Comparison of ENCODE assay signal across 20 cellular contexts in genomic region chr5:158883502-158883901, GRCh38.
DNase-seq lines count a peak whose midpoint lies in the region; ATAC-seq and TF ChIP-seq lines count a peak whose summit lies in the region.
"Had no signal": no experiment of that assay in that cellular context is flagged by ENCODE, and none has a peak within 500 bp of the region (broad histone marks: within the 10 kb centered on the region; RNA-seq: fewer than 3 reads in every experiment).

No MANE protein-coding gene starts in this region.

- H3K36me3 ChIP-seq in GM23338 (ENCODE audit: insufficient read depth) (no peaks in the 10 kb centered on the region), subcutaneous abdominal adipose tissue (ENCODE audit: control insufficient read depth in 5 of 5, insufficient read depth in 5 of 5, low read length in 5 of 5) (peaks cover 0 to 7% (median 3%) of the 10 kb centered on the region in 5 donors)

- H3K27me3 Mint-ChIP-seq in GM23338 (ENCODE audit: insufficient read depth, low read depth, poor library complexity) (peaks cover 3% of the 10 kb centered on the region), activated B cell treated with CpG ODN at 0.5 μM for 24 hours (no peaks in the 10 kb centered on the region)

- peaks cover 26% of the 10 kb centered on the region for H3K4me1 ChIP-seq in GM23338 (ENCODE audit: insufficient read depth)
- peaks cover 2 to 68% (median 46%) of the 10 kb centered on the region in 5 donors for H3K4me1 ChIP-seq in subcutaneous abdominal adipose tissue (ENCODE audit: control insufficient read depth in 5 of 5, insufficient read depth in 5 of 5, low read length in 5 of 5)

- H3K4me3 Mint-ChIP-seq in GM23338 (no peak overlapping the region), activated B cell treated with CpG ODN at 0.5 μM for 24 hours (no peak overlapping the region)

- H3K4me2 ChIP-seq in GM23338 = no peak overlapping the region

- ATAC-seq in Right ventricle myocardium superior (ENCODE audit: poor library complexity) (peak; percentile 41), GM23338 (no peak), activated B cell treated with CpG ODN at 0.5 μM for 24 hours (ENCODE audit: low read depth) (no peak), GM21576 (IDR thresholded peaks at IDR 0.05; ENCODE audit: unreplicated experiment) (no peak)
- ATAC-seq: GM12878, HCT116 had no signal

- TF ChIP-seq CTCF in GM23338 (conservative IDR thresholded peaks at IDR 0.05; ENCODE audit: low read depth in 2 of 2) (no peak), activated B cell treated with CpG ODN at 0.5 μM for 24 hours (IDR thresholded peaks at IDR 0.05) (no peak)

- H3K4me1 Mint-ChIP-seq in GM23338 (peaks cover 55% of the 10 kb centered on the region), activated B cell treated with CpG ODN at 0.5 μM for 24 hours (peaks cover 92% of the 10 kb centered on the region)

- H3K27ac ChIP-seq in GM23338 (ENCODE audit: low read depth) (no peak overlapping the region), subcutaneous abdominal adipose tissue (ENCODE audit: low read depth, low read length) (peak overlapping the region; percentile 84)
- H3K27ac ChIP-seq: SK-N-MC had no signal

- CTCF ChIA-PET in activated B cell treated with CpG ODN at 0.5 μM for 24 hours (lab: Charles Lee) = interaction anchor here (0.9 kb wide), 1 partner anchor 72 kb away, joined by 3 read pairs; no protein-coding TSS in a partner anchor

- H3F3A ChIP-seq in GM23338 (replicated peaks; ENCODE audit: low read depth) = no peaks in the 10 kb centered on the region

- H3K36me3 Mint-ChIP-seq in GM23338 (ENCODE audit: low read depth) (no peaks in the 10 kb centered on the region), activated B cell treated with CpG ODN at 0.5 μM for 24 hours (ENCODE audit: low read depth) (peaks cover 31% of the 10 kb centered on the region)

- DNase-seq in Right ventricle myocardium superior = no peak
- DNase-seq in cardiac septum (ENCODE audit: low spot score) = no peak
- DNase-seq in GM23338 (ENCODE audit: low spot score) = no peak
- DNase-seq in activated B cell treated with CpG ODN at 0.5 μM for 24 hours = no peak
- DNase-seq in DMS53 treated with DMSO at 0.1 percent for 48 hours (lab: John Stamatoyannopoulos, UW; ENCODE audit: unreplicated experiment) = no peak
- no peak for DNase-seq in NCI-H226
- DNase-seq: AML-193, DMS79, KG1, NCI-H1105 treated with DMSO at 0.1 percent for 48 hours, NCI-H2081 treated with DMSO at 0.1 percent for 48 hours, NCI-H510A, OCI-M1, SHP77 treated with DMSO at 0.1 percent for 48 hours, SW 1271 had no signal

- H3K27ac Mint-ChIP-seq in GM23338 (no peak overlapping the region), activated B cell treated with CpG ODN at 0.5 μM for 24 hours (peak overlapping the region; percentile 87)

- H2AFZ ChIP-seq in GM23338 = 0 out of 2 replicates have a peak overlapping the region, but pooled peaks have one; percentile 16

- no peak overlapping the region for H3K4me3 ChIP-seq in GM23338
- no peak overlapping the region for H3K4me3 ChIP-seq in subcutaneous abdominal adipose tissue (ENCODE audit: low read depth in 1 of 5, low read length in 5 of 5)
- H3K4me3 ChIP-seq: GM12878, SK-N-MC had no signal

- H3K9me2 ChIP-seq in GM23338 (ENCODE audit: insufficient read depth) = no peaks in the 10 kb centered on the region

- H3K79me2 ChIP-seq in GM23338 (replicated peaks; ENCODE audit: insufficient read depth) = no peaks in the 10 kb centered on the region

- intact Hi-C loops in Right ventricle myocardium superior (cut with DNase I) = loop anchor here (10.0 kb wide), 1 partner anchor 211 kb away; the partner anchor contains the start of gene EBF1
- intact Hi-C loops in cardiac septum (cut with DNase I) = no loop called here
- intact Hi-C loops in activated B cell treated with CpG ODN at 0.5 μM for 24 hours (cut with micrococcal nuclease) = loop anchor here (5.0 kb wide), 1 partner anchor 69 kb away; no protein-coding TSS in a partner anchor

- no peaks in the 10 kb centered on the region for H3K9me3 ChIP-seq in subcutaneous abdominal adipose tissue (ENCODE audit: control insufficient read depth in 5 of 5, low read length in 5 of 5)

- H3K27me3 ChIP-seq in GM23338 (ENCODE audit: insufficient read depth) (no peaks in the 10 kb centered on the region), subcutaneous abdominal adipose tissue (ENCODE audit: control insufficient read depth in 5 of 5, insufficient read depth in 4 of 5, low read length in 5 of 5) (no peaks in the 10 kb centered on the region)

- H4K20me1 ChIP-seq in GM23338 (replicated peaks; ENCODE audit: insufficient read depth) = no peaks in the 10 kb centered on the region

- no peaks in the 10 kb centered on the region for H3K9me3 Mint-ChIP-seq in GM23338
- H3K9me3 Mint-ChIP-seq in activated B cell treated with CpG ODN at 0.5 μM for 24 hours = no peaks in the 10 kb centered on the region

- POLR2A ChIA-PET in activated B cell treated with CpG ODN at 0.5 μM for 24 hours (lab: Charles Lee) = interaction anchor here (1.1 to 3.7 kb wide), 8 partner anchors 9 to 222 kb away, joined by 3 to 48 read pairs (median 13); partner anchors contain the start of gene EBF1

- no peak overlapping the region for H3K9ac ChIP-seq in subcutaneous abdominal adipose tissue (ENCODE audit: low read length in 5 of 5)

TF ChIP-seq in GM23338, 12 proteins besides CTCF, POLR2A, EP300 and RAD21 (continues in another document):
- TF ChIP-seq NANOG (IDR thresholded peaks at IDR 0.05; ENCODE audit: borderline replicate concordance) = no peak
- no peak for TF ChIP-seq ZNF331 (CRISPR knock-in tag; IDR thresholded peaks at IDR 0.05; ENCODE audit: low read depth)
- TF ChIP-seq CREB1 (CRISPR knock-in tag; IDR thresholded peaks at IDR 0.05; ENCODE audit: low read depth) = no peak
- no peak for TF ChIP-seq JUNB (IDR thresholded peaks at IDR 0.05; ENCODE audit: unreplicated experiment)
- TF ChIP-seq, protein P1, sequence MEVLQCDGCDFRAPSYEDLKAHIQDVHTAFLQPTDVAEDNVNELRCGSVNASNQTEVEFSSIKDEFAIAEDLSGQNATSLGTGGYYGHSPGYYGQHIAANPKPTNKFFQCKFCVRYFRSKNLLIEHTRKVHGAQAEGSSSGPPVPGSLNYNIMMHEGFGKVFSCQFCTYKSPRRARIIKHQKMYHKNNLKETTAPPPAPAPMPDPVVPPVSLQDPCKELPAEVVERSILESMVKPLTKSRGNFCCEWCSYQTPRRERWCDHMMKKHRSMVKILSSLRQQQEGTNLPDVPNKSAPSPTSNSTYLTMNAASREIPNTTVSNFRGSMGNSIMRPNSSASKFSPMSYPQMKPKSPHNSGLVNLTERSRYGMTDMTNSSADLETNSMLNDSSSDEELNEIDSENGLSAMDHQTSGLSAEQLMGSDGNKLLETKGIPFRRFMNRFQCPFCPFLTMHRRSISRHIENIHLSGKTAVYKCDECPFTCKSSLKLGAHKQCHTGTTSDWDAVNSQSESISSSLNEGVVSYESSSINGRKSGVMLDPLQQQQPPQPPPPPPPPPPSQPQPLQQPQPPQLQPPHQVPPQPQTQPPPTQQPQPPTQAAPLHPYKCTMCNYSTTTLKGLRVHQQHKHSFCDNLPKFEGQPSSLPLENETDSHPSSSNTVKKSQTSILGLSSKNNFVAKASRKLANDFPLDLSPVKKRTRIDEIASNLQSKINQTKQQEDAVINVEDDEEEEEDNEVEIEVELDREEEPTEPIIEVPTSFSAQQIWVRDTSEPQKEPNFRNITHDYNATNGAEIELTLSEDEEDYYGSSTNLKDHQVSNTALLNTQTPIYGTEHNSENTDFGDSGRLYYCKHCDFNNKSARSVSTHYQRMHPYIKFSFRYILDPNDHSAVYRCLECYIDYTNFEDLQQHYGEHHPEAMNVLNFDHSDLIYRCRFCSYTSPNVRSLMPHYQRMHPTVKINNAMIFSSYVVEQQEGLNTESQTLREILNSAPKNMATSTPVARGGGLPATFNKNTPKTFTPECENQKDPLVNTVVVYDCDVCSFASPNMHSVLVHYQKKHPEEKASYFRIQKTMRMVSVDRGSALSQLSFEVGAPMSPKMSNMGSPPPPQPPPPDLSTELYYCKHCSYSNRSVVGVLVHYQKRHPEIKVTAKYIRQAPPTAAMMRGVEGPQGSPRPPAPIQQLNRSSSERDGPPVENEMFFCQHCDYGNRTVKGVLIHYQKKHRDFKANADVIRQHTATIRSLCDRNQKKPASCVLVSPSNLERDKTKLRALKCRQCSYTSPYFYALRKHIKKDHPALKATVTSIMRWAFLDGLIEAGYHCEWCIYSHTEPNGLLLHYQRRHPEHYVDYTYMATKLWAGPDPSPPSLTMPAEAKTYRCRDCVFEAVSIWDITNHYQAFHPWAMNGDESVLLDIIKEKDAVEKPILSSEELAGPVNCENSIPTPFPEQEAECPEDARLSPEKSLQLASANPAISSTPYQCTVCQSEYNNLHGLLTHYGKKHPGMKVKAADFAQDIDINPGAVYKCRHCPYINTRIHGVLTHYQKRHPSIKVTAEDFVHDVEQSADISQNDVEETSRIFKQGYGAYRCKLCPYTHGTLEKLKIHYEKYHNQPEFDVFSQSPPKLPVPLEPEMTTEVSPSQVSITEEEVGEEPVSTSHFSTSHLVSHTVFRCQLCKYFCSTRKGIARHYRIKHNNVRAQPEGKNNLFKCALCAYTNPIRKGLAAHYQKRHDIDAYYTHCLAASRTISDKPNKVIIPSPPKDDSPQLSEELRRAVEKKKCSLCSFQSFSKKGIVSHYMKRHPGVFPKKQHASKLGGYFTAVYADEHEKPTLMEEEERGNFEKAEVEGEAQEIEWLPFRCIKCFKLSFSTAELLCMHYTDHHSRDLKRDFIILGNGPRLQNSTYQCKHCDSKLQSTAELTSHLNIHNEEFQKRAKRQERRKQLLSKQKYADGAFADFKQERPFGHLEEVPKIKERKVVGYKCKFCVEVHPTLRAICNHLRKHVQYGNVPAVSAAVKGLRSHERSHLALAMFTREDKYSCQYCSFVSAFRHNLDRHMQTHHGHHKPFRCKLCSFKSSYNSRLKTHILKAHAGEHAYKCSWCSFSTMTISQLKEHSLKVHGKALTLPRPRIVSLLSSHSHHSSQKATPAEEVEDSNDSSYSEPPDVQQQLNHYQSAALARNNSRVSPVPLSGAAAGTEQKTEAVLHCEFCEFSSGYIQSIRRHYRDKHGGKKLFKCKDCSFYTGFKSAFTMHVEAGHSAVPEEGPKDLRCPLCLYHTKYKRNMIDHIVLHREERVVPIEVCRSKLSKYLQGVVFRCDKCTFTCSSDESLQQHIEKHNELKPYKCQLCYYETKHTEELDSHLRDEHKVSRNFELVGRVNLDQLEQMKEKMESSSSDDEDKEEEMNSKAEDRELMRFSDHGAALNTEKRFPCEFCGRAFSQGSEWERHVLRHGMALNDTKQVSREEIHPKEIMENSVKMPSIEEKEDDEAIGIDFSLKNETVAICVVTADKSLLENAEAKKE (CRISPR knock-in tag; IDR thresholded peaks at IDR 0.05) = no peak
- no peak for TF ChIP-seq EZH2phosphoT487 (IDR thresholded peaks at IDR 0.05; ENCODE audit: unreplicated experiment)
